18 cellular contexts compared by ENCODE assay signal in genomic region chr5:116410345-116410890, GRCh38.
"Had no signal": no experiment of that assay in that cellular context is flagged by ENCODE, and none has a peak within 500 bp of the region (broad histone marks: within the 10 kb centered on the region; RNA-seq: fewer than 3 reads in every experiment).

No MANE protein-coding gene starts in this region.

- H3K36me3 Mint-ChIP-seq: type B pancreatic cell had no signal

- ATAC-seq: activated CD8-positive, alpha-beta T cell treated with anti-CD3 and anti-CD28 coated beads for 36 hours; activated T-cell treated with anti-CD3 and anti-CD28 coated beads, Interleukin-2, amount 50 U/mL, for 4 hours; activated T-helper 17 cell treated with anti-CD3 and anti-CD28 coated beads, Interleukin-2, amount 50 U/mL, for 72 hours; effector memory CD8-positive, alpha-beta T cell; foreskin keratinocyte; stimulated activated memory B cell treated with anti-CD40 and anti-IgM and Interleukin-4, amounts not matched to agents 10 μg/mL and 1 μg/mL and 100 μg/mL, for 72 hours; stimulated activated naive CD8-positive, alpha-beta T cell treated with anti-CD3 and anti-CD28 coated beads, Interleukin-15, amount 100 ng/mL, for 72 hours had no signal

- H3K4me3 Mint-ChIP-seq: activated B cell treated with CpG ODN at 0.5 μM for 24 hours; activated CD8-positive, alpha-beta T cell treated with anti-CD3 and anti-CD28 coated beads for 36 hours; activated T-cell treated with anti-CD3 and anti-CD28 coated beads, Interleukin-2, amount 50 U/mL, for 4 hours; activated T-helper 17 cell treated with anti-CD3 and anti-CD28 coated beads, Interleukin-2, amount 50 U/mL, for 72 hours; effector memory CD8-positive, alpha-beta T cell; nephron progenitor cell; stimulated activated memory B cell treated with anti-CD40 and anti-IgM and Interleukin-4, amounts not matched to agents 10 μg/mL and 1 μg/mL and 100 μg/mL, for 72 hours; stimulated activated naive CD8-positive, alpha-beta T cell treated with anti-CD3 and anti-CD28 coated beads, Interleukin-15, amount 100 ng/mL, for 72 hours; type B pancreatic cell had no signal

- DNase-seq: activated B cell treated with CpG ODN at 0.5 μM for 24 hours; activated CD4-positive, alpha-beta T cell treated with anti-CD3 and anti-CD28 coated beads, Interleukin-2, amount 50 U/mL, for 1 hour; activated CD8-positive, alpha-beta T cell treated with anti-CD3 and anti-CD28 coated beads for 36 hours; activated gamma-delta T cell treated with Interleukin-2 at 50 U/mL for 16 hours; activated naive CD4-positive, alpha-beta T cell treated with anti-CD3 and anti-CD28 coated beads, Interleukin-2, amount 50 U/mL, for 16 hours; activated T-cell treated with anti-CD3 and anti-CD28 coated beads, Interleukin-2, amount 50 U/mL, for 4 hours; cortex of kidney; effector memory CD8-positive, alpha-beta T cell; foreskin keratinocyte; mammary epithelial cell; nephron progenitor cell; stimulated activated CD4-positive, alpha-beta T cell treated with anti-CD3 and anti-CD28 coated beads, Interleukin-1b, Interleukin-23, amount 100 ng/mL, for 48 hours; stimulated activated CD4-positive, alpha-beta T cell treated with anti-CD3 and anti-CD28 coated beads, Interleukin-4, amount 100 ng/mL, for 4 hours; stimulated activated CD8-positive, alpha-beta memory T cell treated with anti-CD3 and anti-CD28 coated beads, Interleukin-4, amount 100 ng/mL, for 48 hours; stimulated activated naive CD8-positive, alpha-beta T cell treated with anti-CD3 and anti-CD28 coated beads, Interleukin-15, amount 100 ng/mL, for 72 hours had no signal

- H3K27ac Mint-ChIP-seq: activated B cell treated with CpG ODN at 0.5 μM for 24 hours; activated CD8-positive, alpha-beta T cell treated with anti-CD3 and anti-CD28 coated beads for 36 hours; activated T-helper 17 cell treated with anti-CD3 and anti-CD28 coated beads, Interleukin-2, amount 50 U/mL, for 72 hours; effector memory CD8-positive, alpha-beta T cell; nephron progenitor cell; stimulated activated memory B cell treated with anti-CD40 and anti-IgM and Interleukin-4, amounts not matched to agents 10 μg/mL and 1 μg/mL and 100 μg/mL, for 72 hours; type B pancreatic cell had no signal

- H3K27me3 Mint-ChIP-seq: activated B cell treated with CpG ODN at 0.5 μM for 24 hours; activated CD8-positive, alpha-beta T cell treated with anti-CD3 and anti-CD28 coated beads for 36 hours; activated T-helper 17 cell treated with anti-CD3 and anti-CD28 coated beads, Interleukin-2, amount 50 U/mL, for 72 hours; effector memory CD8-positive, alpha-beta T cell; stimulated activated memory B cell treated with anti-CD40 and anti-IgM and Interleukin-4, amounts not matched to agents 10 μg/mL and 1 μg/mL and 100 μg/mL, for 72 hours; stimulated activated naive CD8-positive, alpha-beta T cell treated with anti-CD3 and anti-CD28 coated beads, Interleukin-15, amount 100 ng/mL, for 72 hours; type B pancreatic cell had no signal

- H3K9me3 Mint-ChIP-seq: activated B cell treated with CpG ODN at 0.5 μM for 24 hours; activated CD8-positive, alpha-beta T cell treated with anti-CD3 and anti-CD28 coated beads for 36 hours; activated T-cell treated with anti-CD3 and anti-CD28 coated beads, Interleukin-2, amount 50 U/mL, for 4 hours; activated T-helper 17 cell treated with anti-CD3 and anti-CD28 coated beads, Interleukin-2, amount 50 U/mL, for 72 hours; effector memory CD8-positive, alpha-beta T cell; nephron progenitor cell; stimulated activated memory B cell treated with anti-CD40 and anti-IgM and Interleukin-4, amounts not matched to agents 10 μg/mL and 1 μg/mL and 100 μg/mL, for 72 hours; stimulated activated naive CD8-positive, alpha-beta T cell treated with anti-CD3 and anti-CD28 coated beads, Interleukin-15, amount 100 ng/mL, for 72 hours; type B pancreatic cell had no signal

- H3K4me1 Mint-ChIP-seq: activated B cell treated with CpG ODN at 0.5 μM for 24 hours; activated T-helper 17 cell treated with anti-CD3 and anti-CD28 coated beads, Interleukin-2, amount 50 U/mL, for 72 hours; stimulated activated memory B cell treated with anti-CD40 and anti-IgM and Interleukin-4, amounts not matched to agents 10 μg/mL and 1 μg/mL and 100 μg/mL, for 72 hours; stimulated activated naive CD8-positive, alpha-beta T cell treated with anti-CD3 and anti-CD28 coated beads, Interleukin-15, amount 100 ng/mL, for 72 hours had no signal
